Comparison of ENCODE assay signal across 21 cellular contexts in the genomic region with DNA sequence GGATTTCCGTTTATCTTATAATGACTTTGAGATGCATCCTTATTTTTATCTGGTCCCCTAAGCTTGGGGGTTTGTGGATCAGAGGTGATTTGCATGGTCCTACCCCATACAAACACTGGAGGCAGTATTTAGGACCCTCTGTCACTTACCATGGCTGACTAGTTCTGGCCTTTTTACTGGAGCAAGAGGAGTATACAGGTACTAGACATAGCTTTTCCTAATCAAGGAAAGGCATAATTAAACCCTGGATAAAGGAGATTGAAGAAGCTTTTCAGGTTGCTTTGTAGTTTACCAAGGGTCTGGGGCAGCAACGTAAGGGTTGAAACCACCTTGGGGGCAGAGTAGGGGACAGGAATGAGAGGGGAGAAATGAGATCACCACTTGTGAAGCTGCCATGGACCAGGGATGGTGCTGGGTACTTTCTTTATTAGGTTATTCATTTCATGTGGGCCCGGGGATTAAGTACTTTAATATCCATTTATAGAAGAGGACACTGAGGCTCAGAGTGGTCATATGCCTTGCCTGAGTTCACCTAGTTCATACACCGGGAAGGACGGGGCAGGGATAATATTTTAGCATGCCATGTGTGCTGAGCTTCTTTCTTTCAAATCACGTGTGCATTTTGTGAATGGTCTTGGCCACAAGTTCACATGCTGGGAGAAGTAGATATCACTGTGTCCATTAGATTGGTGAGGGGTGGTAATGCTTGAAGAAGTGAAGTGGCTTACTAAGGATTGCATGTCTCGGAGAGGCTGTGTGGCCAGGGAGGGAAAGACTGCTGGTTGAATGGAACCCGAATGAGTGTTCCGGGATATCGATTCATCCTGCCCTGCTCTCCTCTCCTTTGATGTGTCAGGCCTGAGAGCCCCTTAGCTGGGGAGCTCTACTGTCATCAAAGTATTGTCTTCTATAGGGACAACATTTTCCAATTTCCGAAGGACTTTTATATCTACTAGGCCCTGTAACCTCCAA.
A peak's percentile ranks its signal among the peaks of the same experiment; 100 is the strongest.
DNase-seq lines count a peak whose midpoint lies in the region; ATAC-seq and TF ChIP-seq lines count a peak whose summit lies in the region.
"Had no signal": no experiment of that assay in that cellular context is flagged by ENCODE, and none has a peak within 500 bp of the region (broad histone marks: within the 10 kb centered on the region; RNA-seq: fewer than 3 reads in every experiment).

No MANE protein-coding gene starts in this region.

- H3K4me3 Mint-ChIP-seq in osteocyte (ENCODE audit: unreplicated experiment): no peak overlapping the region
- H3K4me3 Mint-ChIP-seq: CD14-positive monocyte had no signal

- no peaks in the 10 kb centered on the region for H3K36me3 Mint-ChIP-seq in osteocyte (ENCODE audit: unreplicated experiment)
- H3K36me3 Mint-ChIP-seq: CD14-positive monocyte had no signal

- H3K27me3 Mint-ChIP-seq in osteocyte (ENCODE audit: unreplicated experiment): no peaks in the 10 kb centered on the region

- H3K4me3 ChIP-seq in epithelial cell of proximal tubule (ENCODE audit: low read depth, low read length): no peak overlapping the region
- H3K4me3 ChIP-seq: Peyer's patch had no signal

- no peaks in the 10 kb centered on the region for H3K4me1 Mint-ChIP-seq in osteocyte (ENCODE audit: unreplicated experiment)
- H3K4me1 Mint-ChIP-seq: CD14-positive monocyte had no signal

- H3K9me3 Mint-ChIP-seq in osteocyte (ENCODE audit: unreplicated experiment): peaks cover 22% of the 10 kb centered on the region

- intact Hi-C loops in sciatic nerve (cut with DNase I): no loop called here

- no peak for ATAC-seq in HG02623 (IDR thresholded peaks at IDR 0.05; ENCODE audit: unreplicated experiment)
- no peak for ATAC-seq in GM21786 (IDR thresholded peaks at IDR 0.05; ENCODE audit: unreplicated experiment)
- no peak for ATAC-seq in sciatic nerve
- no peak for ATAC-seq in HG03378 (IDR thresholded peaks at IDR 0.05; ENCODE audit: unreplicated experiment)

- H3K27ac Mint-ChIP-seq in osteocyte (ENCODE audit: unreplicated experiment): no peak overlapping the region
- H3K27ac Mint-ChIP-seq: CD14-positive monocyte had no signal

- TF ChIP-seq CTCF in GM12872 (IDR thresholded peaks at IDR 0.05; ENCODE audit: insufficient read depth, low read depth, low read length): 0 out of 3 replicates have a peak, but pooled peaks have one; percentile 1
- peak; percentile 18 for TF ChIP-seq CTCF in epithelial cell of proximal tubule (conservative IDR thresholded peaks at IDR 0.05; ENCODE audit: low read depth, low read length)
- no peak for TF ChIP-seq CTCF in osteocyte (IDR thresholded peaks at IDR 0.05)

- DNase-seq in OCI-M1 (lab: John Stamatoyannopoulos, UW) (peak; percentile 3), epithelial cell of proximal tubule (ENCODE audit: low read depth) (no peak), osteocyte (ENCODE audit: extremely low spot score, unreplicated experiment) (peak; percentile 44), sciatic nerve (ENCODE audit: low spot score) (no peak)
- DNase-seq: EL; GF-D8; KG1; NCI-H1092 treated with DMSO at 0.1 percent for 48 hours; NCI-H146; NCI-H2029 treated with DMSO at 0.1 percent for 48 hours; NCI-H2171; NCI-H345; NCI-H524; NCI-H774; NK-92 treated with Interleukin-12 subunit alpha and Interleukin-12 subunit beta, amount 100 ng/mL, for 24 hours; Peyer's patch had no signal

Comparison
In these comparisons a context has a peak if more than half of its experiments do, and no peak if none do; other contexts are left out.
1. DNase-seq: peak in OCI-M1 (single experiment) and osteocyte (single experiment); none in epithelial cell of proximal tubule (single experiment) and sciatic nerve (single experiment).